ENCODE assay signal across 18 cellular contexts in the genomic region with DNA sequence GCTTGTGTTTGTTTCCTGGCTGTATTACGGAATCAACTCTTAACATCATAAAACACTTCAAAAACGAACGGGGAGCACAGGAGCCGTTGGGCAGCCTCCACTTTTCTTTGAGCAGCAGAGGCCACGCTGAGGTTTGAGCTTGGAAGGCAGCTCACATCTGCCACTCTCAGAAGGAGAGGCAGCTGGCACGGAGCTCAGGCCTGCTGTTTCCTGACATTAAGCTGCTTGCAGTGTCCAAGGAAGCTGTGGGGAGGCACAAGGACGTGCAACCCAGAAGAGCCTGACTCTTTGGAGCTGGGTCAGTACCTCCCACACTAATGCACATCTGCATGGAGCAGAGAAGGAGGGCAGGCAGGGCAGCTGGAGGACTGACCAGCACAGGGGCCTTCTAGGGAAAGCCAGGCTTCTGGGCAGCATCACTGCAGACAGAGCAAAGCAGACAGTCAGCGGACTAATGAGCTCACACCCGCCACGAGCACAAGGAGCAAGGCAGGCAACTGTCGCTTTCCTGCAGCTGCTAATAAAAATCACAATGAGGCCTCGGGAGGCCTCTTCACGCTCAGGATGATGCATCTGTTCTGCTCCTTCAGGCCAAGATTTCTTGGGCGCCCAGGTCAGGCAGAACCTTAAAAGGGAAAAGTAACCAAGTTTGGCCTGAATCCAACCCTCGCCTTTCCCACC.
DNase-seq lines count a peak whose midpoint lies in the region; ATAC-seq lines count a peak whose summit lies in the region.
"Had no signal": no experiment of that assay in that cellular context is flagged by ENCODE, and none has a peak within 500 bp of the region (broad histone marks: within the 10 kb centered on the region; RNA-seq: fewer than 3 reads in every experiment).

No MANE protein-coding gene starts in this region.

- DNase-seq in DMS79 (lab: John Stamatoyannopoulos, UW) (peak; percentile 95), NCI-H187 (lab: John Stamatoyannopoulos, UW) (peak; percentile 55 to 91), NCI-H524 treated with DMSO at 0.1 percent for 48 hours (lab: John Stamatoyannopoulos, UW) (peak; percentile 91), left kidney (ENCODE audit: low read depth, low spot score) (peak; percentile 33), HuH-7.5 (ENCODE audit: low spot score) (no peak), globus pallidus (ENCODE audit: low spot score) (no peak)
- DNase-seq in activated CD4-positive, alpha-beta T cell treated with anti-CD3 and anti-CD28 coated beads for 1 hour = no peak
- DNase-seq: activated CD4-positive, alpha-beta T cell treated with anti-CD3 and anti-CD28 coated beads, Interleukin-2, amount 50 U/mL, for 4 hours; activated effector memory CD4-positive, alpha-beta T cell treated with Interleukin-2 at 50 U/mL for 16 hours; activated naive CD8-positive, alpha-beta T cell treated with anti-CD3 and anti-CD28 coated beads, Interleukin-2, amount 50 U/mL, for 24 hours; foreskin melanocyte; hypothalamus; Karpas-422; NCI-H226; nucleus accumbens; stimulated activated naive CD8-positive, alpha-beta T cell treated with anti-CD3 and anti-CD28 coated beads, Interleukin-15, Interleukin-2, amounts not matched to agents 100 U/mL and 50 U/mL, for 24 hours had no signal

- ATAC-seq in GM21786 (IDR thresholded peaks at IDR 0.05; ENCODE audit: unreplicated experiment) = no peak
- ATAC-seq: activated naive CD8-positive, alpha-beta T cell treated with anti-CD3 and anti-CD28 coated beads, Interleukin-2, amount 50 U/mL, for 24 hours; HCT116; stimulated activated naive CD8-positive, alpha-beta T cell treated with anti-CD3 and anti-CD28 coated beads, Interleukin-15, Interleukin-2, amounts not matched to agents 100 U/mL and 50 U/mL, for 24 hours had no signal

Comparison
In these comparisons a context has a peak if more than half of its experiments do, and no peak if none do; other contexts are left out.
1. DNase-seq: peak in DMS79 (single experiment), NCI-H187 (2 of 2), NCI-H524 treated with DMSO at 0.1 percent for 48 hours (single experiment) and left kidney (single experiment); none in activated CD4-positive, alpha-beta T cell treated with anti-CD3 and anti-CD28 coated beads for 1 hour (single experiment), HuH-7.5 (single experiment) and globus pallidus (single experiment).